ENCODE assay signal across 18 cellular contexts in genomic region chr12:8817856-8818255, GRCh38. TPM values are rescaled to one million over a fixed set of nuclear protein-coding genes. Genes with fewer than 3 reads are reported as not detected.
"Had no signal": no experiment of that assay in that cellular context is flagged by ENCODE, and none has a peak within 500 bp of the region (broad histone marks: within the 10 kb centered on the region; RNA-seq: fewer than 3 reads in every experiment).

No MANE protein-coding gene starts in this region.

- H3K4me3 ChIP-seq: mucosa of descending colon, thyroid gland had no signal

- H3K27ac Mint-ChIP-seq: activated naive CD4-positive, alpha-beta T cell treated with anti-CD3 and anti-CD28 coated beads, Interleukin-2, amount 50 U/mL, for 72 hours; immature natural killer cell; T-helper 17 cell had no signal

- H3K4me3 Mint-ChIP-seq: immature natural killer cell; naive thymus-derived CD8-positive, alpha-beta T cell; T-helper 17 cell had no signal

- H3K27me3 ChIP-seq: brain microvascular endothelial cell, neutrophil, thyroid gland had no signal

- H3K36me3 ChIP-seq: brain microvascular endothelial cell, neutrophil, thyroid gland had no signal

- H3K27ac ChIP-seq: brain microvascular endothelial cell, thyroid gland had no signal

- H3K4me1 ChIP-seq: thyroid gland had no signal

- H3K4me1 Mint-ChIP-seq: immature natural killer cell had no signal

- DNase-seq: activated effector memory CD4-positive, alpha-beta T cell treated with Interleukin-2 at 50 U/mL for 16 hours; activated T-cell treated with anti-CD3 and anti-CD28 coated beads, Interleukin-2, amount 50 U/mL, for 1 hour; amygdala; brain microvascular endothelial cell; cerebellar nuclear complex; glutamatergic neuron; immature natural killer cell; left colon; mucosa of descending colon; naive thymus-derived CD8-positive, alpha-beta T cell; posterior cingulate gyrus; small intestine; T-helper 17 cell; thyroid gland had no signal

- H3K9me3 Mint-ChIP-seq: activated naive CD4-positive, alpha-beta T cell treated with anti-CD3 and anti-CD28 coated beads, Interleukin-2, amount 50 U/mL, for 72 hours; immature natural killer cell; naive thymus-derived CD8-positive, alpha-beta T cell had no signal

- ATAC-seq: activated naive CD4-positive, alpha-beta T cell treated with anti-CD3 and anti-CD28 coated beads, Interleukin-2, amount 50 U/mL, for 72 hours; left colon; mucosa of descending colon; naive thymus-derived CD8-positive, alpha-beta T cell; T-helper 17 cell had no signal

- H3K36me3 Mint-ChIP-seq: activated naive CD4-positive, alpha-beta T cell treated with anti-CD3 and anti-CD28 coated beads, Interleukin-2, amount 50 U/mL, for 72 hours; immature natural killer cell; naive thymus-derived CD8-positive, alpha-beta T cell had no signal

- H3K27me3 Mint-ChIP-seq: naive thymus-derived CD8-positive, alpha-beta T cell; T-helper 17 cell had no signal

- H3K9me3 ChIP-seq: mucosa of descending colon, neutrophil, thyroid gland had no signal

RNA-seq across cellular contexts. Expression of gene A2ML1, which starts 4.6 kb away (rescaled TPM):
- total RNA-seq: activated naive CD4-positive, alpha-beta T cell treated with anti-CD3 and anti-CD28 coated beads, Interleukin-2, amount 50 U/mL, for 72 hours; dermis microvascular lymphatic vessel endothelial cell; left colon; lung microvascular endothelial cell; naive thymus-derived CD8-positive, alpha-beta T cell; T-helper 17 cell had no signal
- polyA plus RNA-seq: immature natural killer cell; naive thymus-derived CD8-positive, alpha-beta T cell had no signal
